26 cellular contexts compared by ENCODE assay signal in the genomic region with DNA sequence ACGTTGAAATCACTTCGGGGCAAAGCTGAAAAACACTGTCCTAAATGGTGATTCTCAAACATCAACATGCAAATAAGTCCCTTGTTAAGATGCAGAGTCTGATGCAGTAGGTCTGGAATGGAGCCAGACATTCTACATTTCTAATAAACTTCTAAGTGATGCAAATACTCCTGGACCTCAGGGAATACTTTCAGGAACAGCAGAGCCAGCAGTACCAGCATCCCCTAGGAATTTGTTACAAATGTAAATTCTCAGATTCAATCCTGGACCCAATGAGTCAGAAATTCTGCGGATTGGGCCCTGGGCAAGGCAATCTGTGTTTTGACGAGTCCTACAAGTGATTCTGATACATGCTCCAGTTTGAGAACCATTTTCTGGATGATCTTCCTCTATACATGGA.
"Had no signal": no experiment of that assay in that cellular context is flagged by ENCODE, and none has a peak within 500 bp of the region (broad histone marks: within the 10 kb centered on the region; RNA-seq: fewer than 3 reads in every experiment).

No MANE protein-coding gene starts in this region.

- H3K4me3 Mint-ChIP-seq: activated naive CD8-positive, alpha-beta T cell; effector memory CD8-positive, alpha-beta T cell; naive thymus-derived CD4-positive, alpha-beta T cell; T-cell; T-helper 2 cell treated with Interferon-gamma antibody and Interleukin-4, amounts not matched to agents 5 μg/mL and 100 μg/mL, for 36 hours had no signal

- H3K4me1 Mint-ChIP-seq: T-cell had no signal

- H3K27ac Mint-ChIP-seq: activated naive CD8-positive, alpha-beta T cell; naive thymus-derived CD4-positive, alpha-beta T cell; progenitor cell of endocrine pancreas; T-cell; T-helper 2 cell treated with Interferon-gamma antibody and Interleukin-4, amounts not matched to agents 5 μg/mL and 100 μg/mL, for 36 hours had no signal

- H3K27ac ChIP-seq: body of pancreas, cardiac muscle cell, gastrocnemius medialis, ovary, sigmoid colon, tibial nerve had no signal

- H3K36me3 ChIP-seq: cardiac muscle cell, gastrocnemius medialis, ovary, sigmoid colon, tibial nerve had no signal

- H3K4me3 ChIP-seq: body of pancreas, cardiac muscle cell, gastrocnemius medialis, ovary, sigmoid colon, smooth muscle cell, tibial nerve had no signal

- H3K27me3 ChIP-seq: body of pancreas, cardiac muscle cell, gastrocnemius medialis, ovary, sigmoid colon, tibial nerve had no signal

- H3K9me3 Mint-ChIP-seq: effector memory CD8-positive, alpha-beta T cell; naive thymus-derived CD4-positive, alpha-beta T cell; T-cell; T-helper 2 cell treated with Interferon-gamma antibody and Interleukin-4, amounts not matched to agents 5 μg/mL and 100 μg/mL, for 36 hours had no signal

- H3K27me3 Mint-ChIP-seq: activated naive CD8-positive, alpha-beta T cell; effector memory CD8-positive, alpha-beta T cell; naive thymus-derived CD4-positive, alpha-beta T cell; progenitor cell of endocrine pancreas; T-cell had no signal

- H3K9me3 ChIP-seq: body of pancreas, gastrocnemius medialis, ovary, sigmoid colon, tibial nerve had no signal

- DNase-seq: activated CD4-positive, alpha-beta T cell treated with anti-CD3 and anti-CD28 coated beads for 4 hours; activated CD4-positive, alpha-beta T cell treated with anti-CD3 and anti-CD28 coated beads, Interleukin-2, amount 50 U/mL, for 4 hours; activated CD8-positive, alpha-beta memory T cell treated with anti-CD3 and anti-CD28 coated beads for 24 hours; activated effector memory CD4-positive, alpha-beta T cell treated with Interleukin-2 at 50 U/mL for 16 hours; activated naive CD4-positive, alpha-beta T cell treated with Interleukin-2 at 50 U/mL for 16 hours; anterior cingulate cortex; body of pancreas; cerebellar nuclear complex; cortex of kidney; effector memory CD8-positive, alpha-beta T cell; gastrocnemius medialis; glutamatergic neuron; hippocampal formation; midbrain; naive thymus-derived CD4-positive, alpha-beta T cell; ovary; retina; sigmoid colon; stimulated activated naive CD4-positive, alpha-beta T cell treated with Interleukin-2 at 50 U/mL for 16 hours; T-cell had no signal

- H3K4me1 ChIP-seq: body of pancreas, gastrocnemius medialis, sigmoid colon, tibial nerve had no signal

- ATAC-seq: body of pancreas; effector memory CD8-positive, alpha-beta T cell; gastrocnemius medialis; naive thymus-derived CD4-positive, alpha-beta T cell; T-cell had no signal
